Comparison of ENCODE assay signal across 21 cellular contexts in the genomic region with DNA sequence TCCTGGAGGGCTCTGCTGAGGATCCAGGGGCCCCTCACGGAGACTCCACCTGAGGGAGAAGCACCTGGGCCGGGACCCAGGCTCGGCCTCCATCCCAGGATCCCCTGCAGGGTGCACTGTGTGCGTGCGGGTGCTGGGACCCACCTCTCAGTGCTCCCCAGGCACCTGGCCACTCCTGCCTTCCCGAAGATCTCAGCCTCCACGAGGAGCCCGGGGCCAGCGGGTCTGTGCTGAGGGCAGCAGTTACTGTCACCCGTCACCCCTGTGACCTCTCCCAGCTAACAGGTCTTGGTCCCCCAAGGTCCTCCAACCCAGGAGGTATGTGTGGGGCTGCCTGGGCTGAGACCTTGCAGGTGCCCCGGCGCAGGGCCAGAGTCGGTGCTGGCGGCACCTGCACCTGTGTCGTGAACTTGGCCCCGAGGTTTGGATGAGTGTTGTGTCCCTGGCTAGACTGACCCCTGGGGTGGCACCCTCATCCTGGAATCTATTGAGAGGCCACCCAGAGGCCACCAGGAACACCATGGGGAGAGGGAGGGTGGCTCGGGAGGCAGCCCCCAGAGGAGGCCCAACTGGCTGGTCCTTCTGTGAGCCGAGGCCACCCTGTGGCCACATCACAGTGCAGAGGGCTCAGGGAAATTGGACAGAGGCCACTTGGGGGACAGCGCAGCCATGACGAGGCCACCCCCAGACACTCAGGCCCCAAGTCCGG. TPM values are rescaled to one million over a fixed set of nuclear protein-coding genes. Genes with fewer than 3 reads are reported as not detected.
DNase-seq lines count a peak whose midpoint lies in the region; ATAC-seq and TF ChIP-seq lines count a peak whose summit lies in the region.
"Had no signal": no experiment of that assay in that cellular context is flagged by ENCODE, and none has a peak within 500 bp of the region (broad histone marks: within the 10 kb centered on the region; RNA-seq: fewer than 3 reads in every experiment).

No MANE protein-coding gene starts in this region.

- H3K18ac ChIP-seq in mesenchymal stem cell (ENCODE audit: low read depth in 1 of 2, low read length in 2 of 2), result no peak overlapping the region

- no peak overlapping the region for H3K4me3 Mint-ChIP-seq in natural killer cell treated with Interleukin-12 subunit alpha and Interleukin-12 subunit beta and Interleukin-15 and Interleukin-18, amount 100 ng/mL, for 72 hours
- H3K4me3 Mint-ChIP-seq in natural killer cell, result no peak overlapping the region
- no peak overlapping the region for H3K4me3 Mint-ChIP-seq in chondrocyte (ENCODE audit: unreplicated experiment)
- H3K4me3 Mint-ChIP-seq in activated CD4-positive, alpha-beta memory T cell treated with anti-CD3 and anti-CD28 coated beads, Interleukin-2, amount 10 ng/mL, durations not matched to agents 7 days and 5 days, result no peak overlapping the region
- H3K4me3 Mint-ChIP-seq: brain had no signal

- no peak overlapping the region for H2BK12ac ChIP-seq in mesenchymal stem cell (ENCODE audit: low read length in 2 of 2)

- H3K36me3 ChIP-seq in mesenchymal stem cell (ENCODE audit: control insufficient read depth in 1 of 2, insufficient read depth in 2 of 2, low read depth in 1 of 2, low read length in 2 of 2) (peaks cover 0 to 3% of the 10 kb centered on the region in 2 experiments), aorta (ENCODE audit: control insufficient read depth in 1 of 2, insufficient read depth in 2 of 2, low read length in 1 of 2) (no peaks in the 10 kb centered on the region)
- H3K36me3 ChIP-seq: SJSA1 had no signal

- CTCF ChIA-PET in activated CD4-positive, alpha-beta memory T cell treated with anti-CD3 and anti-CD28 coated beads, Interleukin-2, amount 10 ng/mL, durations not matched to agents 7 days and 5 days (lab: Charles Lee), result no interaction called here

- no peak overlapping the region for H3K27ac Mint-ChIP-seq in natural killer cell treated with Interleukin-12 subunit alpha and Interleukin-12 subunit beta and Interleukin-15 and Interleukin-18, amount 100 ng/mL, for 72 hours
- H3K27ac Mint-ChIP-seq in natural killer cell (no peak overlapping the region), chondrocyte (ENCODE audit: unreplicated experiment) (no peak overlapping the region)
- H3K27ac Mint-ChIP-seq in activated CD4-positive, alpha-beta memory T cell treated with anti-CD3 and anti-CD28 coated beads, Interleukin-2, amount 10 ng/mL, durations not matched to agents 7 days and 5 days, result no peak overlapping the region
- H3K27ac Mint-ChIP-seq: activated naive CD4-positive, alpha-beta T cell treated with anti-CD3 and anti-CD28 coated beads, Interleukin-2, amount 50 U/mL, for 72 hours had no signal

- H3K4me1 Mint-ChIP-seq in natural killer cell treated with Interleukin-12 subunit alpha and Interleukin-12 subunit beta and Interleukin-15 and Interleukin-18, amount 100 ng/mL, for 72 hours (ENCODE audit: low read depth in 2 of 2), result no peaks in the 10 kb centered on the region
- H3K4me1 Mint-ChIP-seq in natural killer cell (no peaks in the 10 kb centered on the region), chondrocyte (ENCODE audit: low read depth) (peaks cover 11% of the 10 kb centered on the region)
- H3K4me1 Mint-ChIP-seq in activated CD4-positive, alpha-beta memory T cell treated with anti-CD3 and anti-CD28 coated beads, Interleukin-2, amount 10 ng/mL, durations not matched to agents 7 days and 5 days, result no peaks in the 10 kb centered on the region

- H3K27me3 Mint-ChIP-seq in natural killer cell treated with Interleukin-12 subunit alpha and Interleukin-12 subunit beta and Interleukin-15 and Interleukin-18, amount 100 ng/mL, for 72 hours, result no peaks in the 10 kb centered on the region
- H3K27me3 Mint-ChIP-seq in natural killer cell (ENCODE audit: low read depth in 2 of 2), result no peaks in the 10 kb centered on the region
- no peaks in the 10 kb centered on the region for H3K27me3 Mint-ChIP-seq in chondrocyte (ENCODE audit: low read depth)
- no peaks in the 10 kb centered on the region for H3K27me3 Mint-ChIP-seq in activated CD4-positive, alpha-beta memory T cell treated with anti-CD3 and anti-CD28 coated beads, Interleukin-2, amount 10 ng/mL, durations not matched to agents 7 days and 5 days
- H3K27me3 Mint-ChIP-seq: brain had no signal

- DNase-seq in natural killer cell treated with Interleukin-12 subunit alpha and Interleukin-12 subunit beta and Interleukin-15 and Interleukin-18, amount 100 ng/mL, for 72 hours (ENCODE audit: low spot score), result peak; percentile 51
- DNase-seq in natural killer cell (no peak), chondrocyte (ENCODE audit: low spot score) (peak; percentile 91), mesenchymal stem cell (no peak), aorta (peak; percentile 33 to 64)
- DNase-seq in activated CD4-positive, alpha-beta T cell treated with anti-CD3 and anti-CD28 coated beads for 48 hours, result no peak
- DNase-seq in activated CD4-positive, alpha-beta memory T cell treated with anti-CD3 and anti-CD28 coated beads, Interleukin-2, amount 10 ng/mL, durations not matched to agents 7 days and 5 days, result no peak
- DNase-seq: heart right ventricle; NCI-H1694; NCI-H82; OCI-M1; stimulated activated naive CD8-positive, alpha-beta T cell treated with anti-CD3 and anti-CD28 coated beads, Interleukin-15, Interleukin-2, amounts not matched to agents 100 U/mL and 50 U/mL, for 24 hours; T-helper 2 cell had no signal

- 91% methylated on average over 21 of the region's 21 CpGs for WGBS in mesenchymal stem cell
- 90 to 91% methylated on average over 21 of the region's 21 CpGs for WGBS in aorta, 2 donors

- H3K4me3 ChIP-seq in mesenchymal stem cell (ENCODE audit: insufficient read depth in 1 of 2, low read depth in 1 of 2, low read length in 2 of 2) (no peak overlapping the region), aorta (ENCODE audit: low read length in 2 of 2) (no peak overlapping the region)
- H3K4me3 ChIP-seq: coronary artery, heart right ventricle, SJSA1, skin epidermis, tibial nerve had no signal

- H3K9me3 ChIP-seq in mesenchymal stem cell (ENCODE audit: control insufficient read depth, low read length) (no peaks in the 10 kb centered on the region), aorta (ENCODE audit: control insufficient read depth, low read length) (no peaks in the 10 kb centered on the region)
- H3K9me3 ChIP-seq: heart right ventricle, SJSA1, tibial nerve had no signal

- ATAC-seq in natural killer cell treated with Interleukin-12 subunit alpha and Interleukin-12 subunit beta and Interleukin-15 and Interleukin-18, amount 100 ng/mL, for 72 hours, result peak in 1 of 2 donors; percentile 8
- ATAC-seq in natural killer cell (no peak), aorta (ENCODE audit: low FRiP score) (no peak), GM18502 (IDR thresholded peaks at IDR 0.05; ENCODE audit: poor library complexity, unreplicated experiment) (no peak)
- ATAC-seq: activated CD4-positive, CD25-positive, alpha-beta regulatory T cell treated with anti-CD3 and anti-CD28 coated beads, Interleukin-2, amount 50 U/mL, for 24 hours; activated naive CD4-positive, alpha-beta T cell treated with anti-CD3 and anti-CD28 coated beads, Interleukin-2, amount 50 U/mL, for 72 hours; stimulated activated naive CD8-positive, alpha-beta T cell treated with anti-CD3 and anti-CD28 coated beads, Interleukin-15, Interleukin-2, amounts not matched to agents 100 U/mL and 50 U/mL, for 24 hours had no signal

- no peaks in the 10 kb centered on the region for H3K9me3 Mint-ChIP-seq in natural killer cell treated with Interleukin-12 subunit alpha and Interleukin-12 subunit beta and Interleukin-15 and Interleukin-18, amount 100 ng/mL, for 72 hours
- H3K9me3 Mint-ChIP-seq in natural killer cell, result no peaks in the 10 kb centered on the region
- no peaks in the 10 kb centered on the region for H3K9me3 Mint-ChIP-seq in chondrocyte (ENCODE audit: low read depth)
- no peaks in the 10 kb centered on the region for H3K9me3 Mint-ChIP-seq in activated CD4-positive, alpha-beta memory T cell treated with anti-CD3 and anti-CD28 coated beads, Interleukin-2, amount 10 ng/mL, durations not matched to agents 7 days and 5 days
- H3K9me3 Mint-ChIP-seq: activated naive CD4-positive, alpha-beta T cell treated with anti-CD3 and anti-CD28 coated beads, Interleukin-2, amount 50 U/mL, for 72 hours; brain had no signal

- H3K23ac ChIP-seq in mesenchymal stem cell (ENCODE audit: low read length in 2 of 2), result no peak overlapping the region

- H3K4ac ChIP-seq in mesenchymal stem cell (ENCODE audit: low read depth in 1 of 2, low read length in 2 of 2), result no peak overlapping the region

- H3K36me3 Mint-ChIP-seq in natural killer cell treated with Interleukin-12 subunit alpha and Interleukin-12 subunit beta and Interleukin-15 and Interleukin-18, amount 100 ng/mL, for 72 hours, result no peaks in the 10 kb centered on the region
- H3K36me3 Mint-ChIP-seq in natural killer cell (no peaks in the 10 kb centered on the region), chondrocyte (ENCODE audit: low read depth) (peaks cover 1% of the 10 kb centered on the region)
- H3K36me3 Mint-ChIP-seq in activated CD4-positive, alpha-beta memory T cell treated with anti-CD3 and anti-CD28 coated beads, Interleukin-2, amount 10 ng/mL, durations not matched to agents 7 days and 5 days (ENCODE audit: low read depth), result no peaks in the 10 kb centered on the region
- H3K36me3 Mint-ChIP-seq: activated naive CD4-positive, alpha-beta T cell treated with anti-CD3 and anti-CD28 coated beads, Interleukin-2, amount 50 U/mL, for 72 hours had no signal

- H3K79me1 ChIP-seq in mesenchymal stem cell (replicated peaks; ENCODE audit: low read length, poor library complexity, severe bottlenecking), result no peaks in the 10 kb centered on the region

- H3K27me3 ChIP-seq in mesenchymal stem cell (ENCODE audit: control insufficient read depth in 1 of 2, insufficient read depth in 1 of 2, low read length in 2 of 2) (peaks cover 0 to 3% of the 10 kb centered on the region in 2 experiments), aorta (ENCODE audit: control insufficient read depth in 1 of 2, insufficient read depth in 2 of 2, low read length in 1 of 2) (no peaks in the 10 kb centered on the region)
- H3K27me3 ChIP-seq: heart right ventricle, SJSA1, tibial nerve had no signal

- H3K4me2 ChIP-seq in mesenchymal stem cell (ENCODE audit: low read length, poor library complexity, severe bottlenecking), result no peak overlapping the region

- no peak overlapping the region for H2AFZ ChIP-seq in mesenchymal stem cell (ENCODE audit: low read depth, low read length)

- no peak overlapping the region for H2BK120ac ChIP-seq in mesenchymal stem cell (ENCODE audit: low read depth, low read length)

- no peak overlapping the region for H4K8ac ChIP-seq in mesenchymal stem cell (ENCODE audit: low read length)

- H4K91ac ChIP-seq in mesenchymal stem cell (ENCODE audit: low read length), result no peak overlapping the region

- no peak overlapping the region for H3K9ac ChIP-seq in mesenchymal stem cell (ENCODE audit: low read length)

- POLR2A ChIA-PET in activated CD4-positive, alpha-beta memory T cell treated with anti-CD3 and anti-CD28 coated beads, Interleukin-2, amount 10 ng/mL, durations not matched to agents 7 days and 5 days (lab: Charles Lee), result no interaction called here

- no peak overlapping the region for H2BK5ac ChIP-seq in mesenchymal stem cell (ENCODE audit: low read depth, low read length, poor library complexity, severe bottlenecking)

- H3K27ac ChIP-seq in mesenchymal stem cell (ENCODE audit: low read length, poor library complexity, severe bottlenecking) (no peak overlapping the region), aorta (ENCODE audit: low read depth in 1 of 2, low read length in 2 of 2) (no peak overlapping the region)
- H3K27ac ChIP-seq: coronary artery, heart right ventricle, SJSA1, skin epidermis, tibial nerve had no signal

- TF ChIP-seq CTCF in natural killer cell (IDR thresholded peaks at IDR 0.05), result no peak
- peak; percentile 50 for TF ChIP-seq CTCF in chondrocyte (IDR thresholded peaks at IDR 0.05)

- peaks cover 13% of the 10 kb centered on the region for H3K4me1 ChIP-seq in mesenchymal stem cell (ENCODE audit: control insufficient read depth, insufficient read depth, low read depth, low read length)
- no peaks in the 10 kb centered on the region for H3K4me1 ChIP-seq in aorta (ENCODE audit: control insufficient read depth in 1 of 2, insufficient read depth in 2 of 2, low read length in 2 of 2)
- H3K4me1 ChIP-seq: heart right ventricle, SJSA1, tibial nerve had no signal

- H3K14ac ChIP-seq in mesenchymal stem cell (ENCODE audit: low read length in 2 of 2), result no peak overlapping the region

- H2AK5ac ChIP-seq in mesenchymal stem cell (ENCODE audit: low read length, severe bottlenecking), result no peak overlapping the region

- H2BK15ac ChIP-seq in mesenchymal stem cell (ENCODE audit: low read depth, poor library complexity, severe bottlenecking), result peak overlapping the region; percentile 8

- intact Hi-C loops in natural killer cell (cut with micrococcal nuclease) (no loop called here), aorta (cut with DNase I) (no loop called here)

RNA-seq across cellular contexts. Expression of a gene that starts 17.6 kb away (rescaled TPM):
- 1 to 10 TPM; 4.0 to 7.5 TPM for total RNA-seq in natural killer cell treated with Interleukin-12 subunit alpha and Interleukin-12 subunit beta and Interleukin-15 and Interleukin-18, amount 100 ng/mL, for 72 hours
- total RNA-seq in natural killer cell (1 to 10 TPM; 8.0 to 9.3 (median 8.8) TPM), chondrocyte (6.7 to 10.0 TPM (median 8.1 TPM) in 3 replicates), aorta (10 to 100 TPM in 1 of 2 donors, 1 to 10 TPM in 1; 4.7 to 12.0 TPM)
- polyA plus RNA-seq in mesenchymal stem cell (2013, experiment 1 of 2), result 1.8 TPM
- polyA plus RNA-seq in mesenchymal stem cell (2013, experiment 2 of 2), result 1.7 TPM
- polyA plus RNA-seq in aorta, result 1 to 10 TPM in 1 of 2 donors, under 1 TPM in 1; 0.50 to 9.0 TPM
- 1 to 10 TPM; 6.2 to 6.3 TPM for total RNA-seq in activated CD4-positive, alpha-beta memory T cell treated with anti-CD3 and anti-CD28 coated beads, Interleukin-2, amount 10 ng/mL, durations not matched to agents 7 days and 5 days

RNA-seq across cellular contexts. Expression of a gene that starts 17.9 kb away (rescaled TPM):
- total RNA-seq in natural killer cell treated with Interleukin-12 subunit alpha and Interleukin-12 subunit beta and Interleukin-15 and Interleukin-18, amount 100 ng/mL, for 72 hours, result 100 to 1,000 TPM; 139 to 161 TPM
- total RNA-seq in natural killer cell (10 to 100 TPM; 89.2 to 98.9 (median 91.9) TPM), chondrocyte (158 to 177 TPM (median 175 TPM) in 3 replicates), aorta (10 to 100 TPM; 91.0 to 99.8 TPM)
- polyA plus RNA-seq in mesenchymal stem cell (2013, experiment 1 of 2), result 163 TPM
- 180 TPM for polyA plus RNA-seq in mesenchymal stem cell (2013, experiment 2 of 2)
- 10 to 100 TPM; 41.1 to 75.8 TPM for polyA plus RNA-seq in aorta
- 100 to 1,000 TPM; 151 to 160 TPM for total RNA-seq in activated CD4-positive, alpha-beta memory T cell treated with anti-CD3 and anti-CD28 coated beads, Interleukin-2, amount 10 ng/mL, durations not matched to agents 7 days and 5 days

RNA-seq across cellular contexts. Expression of a gene that starts 38.7 kb away (rescaled TPM):
- 10 to 100 TPM; 10.7 to 18.9 TPM for total RNA-seq in natural killer cell treated with Interleukin-12 subunit alpha and Interleukin-12 subunit beta and Interleukin-15 and Interleukin-18, amount 100 ng/mL, for 72 hours
- total RNA-seq in natural killer cell (10 to 100 TPM in 1 of 3 donors, 1 to 10 TPM in 2; 8.1 to 11.1 (median 9.8) TPM), chondrocyte (20.6 to 33.0 TPM (median 23.4 TPM) in 3 replicates), aorta (10 to 100 TPM in 1 of 2 donors, 1 to 10 TPM in 1; 9.8 to 13.1 TPM)
- 10.6 TPM for polyA plus RNA-seq in mesenchymal stem cell (2013, experiment 1 of 2)
- 10.8 TPM for polyA plus RNA-seq in mesenchymal stem cell (2013, experiment 2 of 2)
- polyA plus RNA-seq in aorta, result 10 to 100 TPM in 1 of 2 donors, 1 to 10 TPM in 1; 4.0 to 15.3 TPM
- 1 to 10 TPM; 6.8 to 9.5 TPM for total RNA-seq in activated CD4-positive, alpha-beta memory T cell treated with anti-CD3 and anti-CD28 coated beads, Interleukin-2, amount 10 ng/mL, durations not matched to agents 7 days and 5 days

Comparison
In these comparisons a context has a peak if more than half of its experiments do, and no peak if none do; other contexts are left out.
1. DNase-seq: peak in natural killer cell treated with Interleukin-12 subunit alpha and Interleukin-12 subunit beta and Interleukin-15 and Interleukin-18, amount 100 ng/mL, for 72 hours (single experiment), chondrocyte (single experiment) and aorta (2 of 2); none in natural killer cell (single experiment), mesenchymal stem cell (single experiment), activated CD4-positive, alpha-beta T cell treated with anti-CD3 and anti-CD28 coated beads for 48 hours (single experiment) and activated CD4-positive, alpha-beta memory T cell treated with anti-CD3 and anti-CD28 coated beads, Interleukin-2, amount 10 ng/mL, durations not matched to agents 7 days and 5 days (single experiment).